ENCODE assay signal across 8 cellular contexts in genomic region chr10:86970887-86971145, GRCh38. TPM values are rescaled to one million over a fixed set of nuclear protein-coding genes. Genes with fewer than 3 reads are reported as not detected.
DNase-seq lines count a peak whose midpoint lies in the region; ATAC-seq, FAIRE-seq and TF ChIP-seq lines count a peak whose summit lies in the region.

No MANE protein-coding gene starts in this region.

- ATAC-seq in pancreas = peak; percentile 29 to 46 (median 33)
- no peak for ATAC-seq in HG02623 (IDR thresholded peaks at IDR 0.05; ENCODE audit: unreplicated experiment)
- no peak for ATAC-seq in HG02885 (IDR thresholded peaks at IDR 0.05; ENCODE audit: poor library complexity, unreplicated experiment)
- no peak for ATAC-seq in HG02678 (IDR thresholded peaks at IDR 0.05; ENCODE audit: unreplicated experiment)

- no peaks in the 10 kb centered on the region for H3K79me2 ChIP-seq in SU-DHL-6 (ENCODE audit: insufficient read depth, low read length)

- intact Hi-C loops in pancreas (cut with DNase I) = no loop called here

- H3K4me3 ChIP-seq in SU-DHL-6 (ENCODE audit: insufficient read depth, low read length, poor library complexity, severe bottlenecking) (peak overlapping the region; percentile 53), fibroblast of mammary gland (ENCODE audit: control insufficient read depth, low read depth, low read length) (peak overlapping the region; percentile 61), pancreas (peak overlapping the region; percentile 46 to 66 (median 52))

- peak overlapping the region; percentile 97 for H2AFZ ChIP-seq in SU-DHL-6 (ENCODE audit: low read depth, low read length, severe bottlenecking)

- peaks cover 31% of the 10 kb centered on the region for H3K4me1 ChIP-seq in ES-I3 (ENCODE audit: insufficient read depth, low read length)
- peaks cover 5 to 9% (median 7%) of the 10 kb centered on the region in 3 donors for H3K4me1 ChIP-seq in pancreas

- DNase-seq in fibroblast of mammary gland (ENCODE audit: low read depth) = no peak
- no peak for DNase-seq in pancreas
- DNase-seq in EL = no peak

- H3K9ac ChIP-seq in ES-I3 (ENCODE audit: low read depth, low read length) = peak overlapping the region; percentile 77
- peak overlapping the region; percentile 61 for H3K9ac ChIP-seq in SU-DHL-6 (ENCODE audit: low read length)

- no peaks in the 10 kb centered on the region for H3F3A ChIP-seq in SU-DHL-6 (ENCODE audit: insufficient read depth)

- no peaks in the 10 kb centered on the region for H3K36me3 ChIP-seq in ES-I3 (ENCODE audit: insufficient read depth, low read length)
- no peaks in the 10 kb centered on the region for H3K36me3 ChIP-seq in SU-DHL-6 (ENCODE audit: low read length)
- no peaks in the 10 kb centered on the region for H3K36me3 ChIP-seq in pancreas

- no peak overlapping the region for H3K27ac ChIP-seq in SU-DHL-6 (ENCODE audit: low read depth, low read length)
- H3K27ac ChIP-seq in pancreas = peak overlapping the region; percentile 89 to 98 (median 90)

- FAIRE-seq in pancreas (lab: Jason Lieb, UNC) = no peak

- H3K9me2 ChIP-seq in SU-DHL-6 (replicated peaks; ENCODE audit: insufficient read depth, low read length) = no peaks in the 10 kb centered on the region

- TF ChIP-seq CTCF in SU-DHL-6 (IDR thresholded peaks at IDR 0.05; ENCODE audit: insufficient read depth, low read length, poor library complexity, severe bottlenecking) (no peak), fibroblast of mammary gland (conservative IDR thresholded peaks at IDR 0.05; ENCODE audit: control insufficient read depth, insufficient read depth, low read depth, low read length) (no peak), pancreas (IDR thresholded peaks at IDR 0.05) (no peak)

- no peaks in the 10 kb centered on the region for H4K20me1 ChIP-seq in SU-DHL-6 (ENCODE audit: low read depth, low read length)

- no peaks in the 10 kb centered on the region for H3K27me3 ChIP-seq in SU-DHL-6 (ENCODE audit: low read length)
- no peaks in the 10 kb centered on the region for H3K27me3 ChIP-seq in pancreas

- H3K9me3 ChIP-seq in ES-I3 (ENCODE audit: control insufficient read depth, insufficient read depth, low read length) (no peaks in the 10 kb centered on the region), SU-DHL-6 (ENCODE audit: insufficient read depth, low read length) (no peaks in the 10 kb centered on the region), pancreas (no peaks in the 10 kb centered on the region)

- WGBS in pancreas, 2 donors = 5 to 13% methylated on average over 14 of the region's 14 CpGs

- peak overlapping the region; percentile 68 for H3K4me2 ChIP-seq in SU-DHL-6 (ENCODE audit: low read depth, low read length, poor library complexity, severe bottlenecking)

RNA-seq across cellular contexts. Expression of gene ADIRF, which starts 2.5 kb away (rescaled TPM):
- total RNA-seq in pancreas = 10 to 100 TPM in 4 of 6 donors, 1 to 10 TPM in 2; 7.0 to 16.5 (median 10.5) TPM
- polyA plus RNA-seq in pancreas = 100 to 1,000 TPM in 1 of 2 donors, 10 to 100 TPM in 1; 84.9 to 111 TPM

RNA-seq across cellular contexts. Expression of gene SNCG, which starts 12.4 kb away (rescaled TPM):
- total RNA-seq in pancreas = 1 to 10 TPM; 1.2 to 3.0 (median 1.7) TPM
- polyA plus RNA-seq in pancreas = 10 to 100 TPM; 20.2 to 20.3 TPM

RNA-seq across cellular contexts. Expression of gene MMRN2, which starts 13.4 kb away (rescaled TPM):
- total RNA-seq in pancreas = 1 to 10 TPM; 3.4 to 7.4 (median 5.1) TPM
- polyA plus RNA-seq in pancreas = 1 to 10 TPM; 3.2 to 5.2 TPM

RNA-seq across cellular contexts. Expression of gene FAM25A, which starts 49.3 kb away (rescaled TPM):
- not detected for total RNA-seq in pancreas
- 1 to 10 TPM in 1 of 2 donors, not detected in 1; 1.0 TPM for polyA plus RNA-seq in pancreas

Comparison
In these comparisons a context has a peak if more than half of its experiments do, and no peak if none do; other contexts are left out.
1. ATAC-seq: peak in pancreas (4 of 4); none in HG02623 (single experiment), HG02885 (single experiment) and HG02678 (single experiment).
2. Peak in every context shown above with its lines, with median percentiles within 50 percentile points of each other: H3K4me3 ChIP-seq.